ENCODE assay signal across 20 cellular contexts in genomic region chr14:76599556-76599955, GRCh38.
DNase-seq lines count a peak whose midpoint lies in the region; ATAC-seq, FAIRE-seq and TF ChIP-seq lines count a peak whose summit lies in the region.
"Had no signal": no experiment of that assay in that cellular context is flagged by ENCODE, and none has a peak within 500 bp of the region (broad histone marks: within the 10 kb centered on the region; RNA-seq: fewer than 3 reads in every experiment).

No MANE protein-coding gene starts in this region.

- H3K9ac ChIP-seq in H1 (replicated peaks in 1 of 4; ENCODE audit: extremely low read depth in 1 of 4, low read depth in 3 of 4, low read length in 3 of 4): no peak overlapping the region
- H3K9ac ChIP-seq: BLaER1 treated with 17β-estradiol and CSF1 and Interleukin-3, amounts not matched to agents 10 nM and 100 nM had no signal

- no peak overlapping the region for H3K56ac ChIP-seq in H1 (replicated peaks; ENCODE audit: insufficient read length, low read depth, low read length)

- CTCF ChIA-PET in H1 (lab: Charles Lee; ENCODE audit: partially characterized antibody): interaction anchor here (1.2 to 1.3 kb wide), 2 partner anchors 22 to 38 kb away, joined by 3 to 7 read pairs; no protein-coding TSS in a partner anchor

- H4K20me1 ChIP-seq in H1 (replicated peaks in 1 of 2; ENCODE audit: control insufficient read depth in 1 of 2, insufficient read depth in 2 of 2, low read length in 2 of 2): no peaks in the 10 kb centered on the region
- H4K20me1 ChIP-seq: BLaER1 treated with 17β-estradiol and CSF1 and Interleukin-3, amounts not matched to agents 10 nM and 100 nM had no signal

- H4K5ac ChIP-seq in H1 (ENCODE audit: insufficient read length, low read depth, low read length): no peak overlapping the region

- TF ChIP-seq RAD21 in H1 (IDR thresholded peaks at IDR 0.05 in 1 of 2, conservative IDR thresholded peaks at IDR 0.05 in 1 of 2; ENCODE audit: low read depth in 2 of 2, low read length in 2 of 2): no peak

- H4K91ac ChIP-seq in H1 (replicated peaks; ENCODE audit: insufficient read length, low read length): no peak overlapping the region

- H3K27ac ChIP-seq in H1 (ENCODE audit: low read depth, low read length) (no peak overlapping the region), upper lobe of right lung (no peak overlapping the region)
- H3K27ac ChIP-seq: 22Rv1; BLaER1 treated with 17β-estradiol and CSF1 and Interleukin-3, amounts not matched to agents 10 nM and 100 nM; SJCRH30 had no signal

- H3K4me1 ChIP-seq in H1 (replicated peaks in 1 of 4; ENCODE audit: control insufficient read depth in 3 of 4, insufficient read depth in 4 of 4, low read length in 3 of 4): peaks cover 0 to 7% (median 6%) of the 10 kb centered on the region in 4 experiments; a peak in 6 of 7 replicates
- H3K4me1 ChIP-seq in upper lobe of right lung: no peaks in the 10 kb centered on the region
- H3K4me1 ChIP-seq: BLaER1 treated with 17β-estradiol and CSF1 and Interleukin-3, amounts not matched to agents 10 nM and 100 nM; SJCRH30 had no signal

- WGBS in H1 (ENCODE audit: extremely low coverage in 1 of 2, insufficient coverage in 1 of 2, insufficient read length in 1 of 2, insufficient replicate concordance in 2 of 2, low coverage in 1 of 2, low lambda C conversion rate in 2 of 2, missing lambda C conversion rate in 1 of 2), 2 experiments: 64% methylated on average over 11 of the region's 11 CpGs; no CpG with 5 or more reads in 1 of the 2 experiments

- H2AFZ ChIP-seq in H1 (ENCODE audit: low read length): 0 out of 2 replicates have a peak overlapping the region, but pooled peaks have one; percentile 65

- H3K4me3 ChIP-seq in H1 (ENCODE audit: extremely low read depth in 1 of 4, insufficient read depth in 2 of 4, low read depth in 3 of 4, low read length in 4 of 4) (no peak overlapping the region), upper lobe of right lung (no peak overlapping the region)
- H3K4me3 ChIP-seq: BLaER1 treated with 17β-estradiol and CSF1 and Interleukin-3, amounts not matched to agents 10 nM and 100 nM; SJCRH30 had no signal

- H2BK120ac ChIP-seq in H1 (replicated peaks; ENCODE audit: low read depth, low read length): no peak overlapping the region

- no peak overlapping the region for H3K4me2 ChIP-seq in H1 (ENCODE audit: insufficient read depth in 1 of 2, low read depth in 2 of 2, low read length in 2 of 2)
- H3K4me2 ChIP-seq: BLaER1 treated with 17β-estradiol and CSF1 and Interleukin-3, amounts not matched to agents 10 nM and 100 nM had no signal

- no peak for TF ChIP-seq CTCF in H1 (IDR thresholded peaks at IDR 0.05; ENCODE audit: control extremely low read depth in 1 of 3, insufficient read depth in 1 of 3, low read depth in 1 of 3, low read length in 3 of 3)
- TF ChIP-seq CTCF in upper lobe of right lung (IDR thresholded peaks at IDR 0.05): no peak

- H3K36me3 ChIP-seq in H1 (ENCODE audit: control insufficient read depth in 2 of 4, insufficient read depth in 4 of 4, low read length in 3 of 4) (no peaks in the 10 kb centered on the region), upper lobe of right lung (no peaks in the 10 kb centered on the region)
- H3K36me3 ChIP-seq: BLaER1 treated with 17β-estradiol and CSF1 and Interleukin-3, amounts not matched to agents 10 nM and 100 nM; SJCRH30 had no signal

- H2BK12ac ChIP-seq in H1 (ENCODE audit: low read depth, low read length): no peak overlapping the region

- H2BK20ac ChIP-seq in H1 (ENCODE audit: low read length): no peak overlapping the region

- no peak for TF ChIP-seq EP300 in H1 (IDR thresholded peaks at IDR 0.05; ENCODE audit: borderline replicate concordance in 1 of 2, low read depth in 2 of 2, low read length in 2 of 2)

- intact Hi-C loops in upper lobe of right lung (cut with DNase I): no loop called here

- no peaks in the 10 kb centered on the region for H3K79me2 ChIP-seq in H1 (ENCODE audit: control insufficient read depth in 1 of 2, insufficient read depth in 2 of 2, low read length in 2 of 2)

- no peak overlapping the region for H2AK5ac ChIP-seq in H1 (ENCODE audit: low read depth, low read length)

- no peak overlapping the region for H2BK15ac ChIP-seq in H1 (ENCODE audit: low read length)

- no peaks in the 10 kb centered on the region for H3K79me1 ChIP-seq in H1 (ENCODE audit: low read depth, low read length)

- no peak overlapping the region for H3K14ac ChIP-seq in H1 (ENCODE audit: insufficient read length)

- peak; percentile 39 for DNase-seq in NCI-H748 (lab: John Stamatoyannopoulos, UW; ENCODE audit: unreplicated experiment)
- DNase-seq in NCI-H748 treated with DMSO at 0.1 percent for 48 hours (lab: John Stamatoyannopoulos, UW): no peak
- peak; percentile 58 for DNase-seq in NCI-H446 treated with DMSO at 0.1 percent for 48 hours (lab: John Stamatoyannopoulos, UW)
- no peak for DNase-seq in H1 (ENCODE audit: low read depth in 1 of 2, low spot score in 2 of 2)
- DNase-seq in upper lobe of right lung: no peak
- no peak for DNase-seq in iPS-NIHi11 (ENCODE audit: low spot score)
- DNase-seq in medulla oblongata (ENCODE audit: extremely low spot score): no peak
- DNase-seq: ACHN; CD8-positive, alpha-beta T cell; H9; Kasumi-1; NCI-H1417 treated with DMSO at 0.1 percent for 48 hours; NCI-H2029; OCI-M1; SJCRH30; T-helper 1 cell had no signal

- POLR2A ChIA-PET in H1 (lab: Charles Lee; ENCODE audit: partially characterized antibody): no interaction called here

- no peak overlapping the region for H3K4ac ChIP-seq in H1 (replicated peaks; ENCODE audit: insufficient read length, low read depth, low read length)

- no peak overlapping the region for H3K23ac ChIP-seq in H1 (ENCODE audit: insufficient read length)

- no peaks in the 10 kb centered on the region for H3K23me2 ChIP-seq in H1 (ENCODE audit: low read depth, low read length)

- H2BK5ac ChIP-seq in H1 (ENCODE audit: low read depth, low read length): no peak overlapping the region

- no peak overlapping the region for H3K18ac ChIP-seq in H1 (ENCODE audit: extremely low read depth, low read length)

- H3K9me3 ChIP-seq in H1 (ENCODE audit: insufficient read depth in 2 of 2, low read depth in 1 of 2, low read length in 1 of 2) (no peaks in the 10 kb centered on the region), upper lobe of right lung (no peaks in the 10 kb centered on the region)
- H3K9me3 ChIP-seq: SJCRH30 had no signal

- H3K27me3 ChIP-seq in H1 (replicated peaks in 1 of 4; ENCODE audit: control insufficient read depth in 3 of 4, extremely low read depth in 1 of 4, insufficient read depth in 3 of 4, low read length in 3 of 4): no peaks in the 10 kb centered on the region
- H3K27me3 ChIP-seq in upper lobe of right lung: no peaks in the 10 kb centered on the region
- H3K27me3 ChIP-seq: BLaER1 treated with 17β-estradiol and CSF1 and Interleukin-3, amounts not matched to agents 10 nM and 100 nM; SJCRH30 had no signal

- FAIRE-seq in H1 (lab: Jason Lieb, UNC): no peak
- FAIRE-seq: RCC 7860 had no signal

- no peak overlapping the region; the same call in 1 of the 2 replicates for H4K8ac ChIP-seq in H1 (ENCODE audit: extremely low read depth, insufficient read depth, low read length)

- TF ChIP-seq POLR2A in H1 (IDR thresholded peaks at IDR 0.05; ENCODE audit: control extremely low read depth in 1 of 2, low read depth in 2 of 2, low read length in 2 of 2): no peak

- ATAC-seq in upper lobe of right lung (no peak), GM21423 (IDR thresholded peaks at IDR 0.05; ENCODE audit: unreplicated experiment) (no peak)
- ATAC-seq: CD8-positive, alpha-beta T cell had no signal

TF ChIP-seq in H1, 55 proteins besides CTCF, POLR2A, EP300 and RAD21:
- TF ChIP-seq KDM1A (IDR thresholded peaks at IDR 0.05; ENCODE audit: borderline replicate concordance, low read length) (no peak), CEBPB (IDR thresholded peaks at IDR 0.05; ENCODE audit: low read depth, low read length) (no peak), TCF12 (IDR thresholded peaks at IDR 0.05; ENCODE audit: low read depth, low read length) (0 out of 2 replicates have a peak, but pooled peaks have one; percentile 21), SUZ12 (IDR thresholded peaks at IDR 0.05; ENCODE audit: low read length) (no peak), SP4 (IDR thresholded peaks at IDR 0.05; ENCODE audit: low read length) (no peak), TAF7 (optimal IDR thresholded peaks at IDR 0.05; ENCODE audit: borderline replicate concordance, low read depth, low read length) (no peak)

Comparison
In these comparisons a context has a peak if more than half of its experiments do, and no peak if none do; other contexts are left out.
1. DNase-seq: peak in NCI-H748 (single experiment) and NCI-H446 treated with DMSO at 0.1 percent for 48 hours (single experiment); none in NCI-H748 treated with DMSO at 0.1 percent for 48 hours (single experiment), H1 (0 of 2), upper lobe of right lung (single experiment), iPS-NIHi11 (single experiment) and medulla oblongata (single experiment).